Comparison of ENCODE assay signal across 1 cellular context in the genomic region with DNA sequence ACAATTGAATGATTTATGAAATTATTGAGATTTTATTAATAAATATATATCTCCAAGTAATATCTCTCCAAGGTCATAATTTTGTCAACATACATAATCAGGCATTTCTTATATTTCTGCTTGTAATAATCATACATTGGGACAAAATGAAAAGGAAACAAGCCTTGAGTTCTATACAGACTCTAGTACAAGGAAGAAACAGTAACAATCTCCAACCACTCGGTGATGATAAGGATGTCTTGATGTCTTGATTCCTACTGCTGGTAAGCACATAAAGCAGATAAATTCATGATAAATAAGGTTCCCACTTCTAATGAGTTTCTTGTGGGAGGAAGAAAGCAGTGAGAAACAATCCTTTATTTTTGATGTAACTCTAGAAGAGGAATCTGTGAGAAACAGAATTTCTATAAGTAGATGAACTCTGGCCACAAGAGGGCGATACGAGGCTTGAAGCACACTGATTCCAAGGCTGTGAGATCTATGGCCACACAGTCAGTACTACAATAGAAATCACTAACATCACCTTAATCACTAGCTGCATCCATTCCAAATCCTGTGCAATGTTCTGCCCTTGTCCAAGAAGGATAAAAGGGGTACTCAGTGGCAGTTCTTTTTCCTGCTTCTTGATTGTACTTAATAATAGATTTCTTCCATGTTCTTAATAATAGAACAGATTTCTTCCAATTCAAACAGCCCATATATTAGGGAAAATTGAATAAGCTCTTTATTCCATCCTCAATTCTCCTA.
TF ChIP-seq lines count a peak whose summit lies in the region.

No MANE protein-coding gene starts in this region.

TF ChIP-seq in H1, 55 proteins besides CTCF, POLR2A, EP300 and RAD21:
- TF ChIP-seq, protein P1, sequence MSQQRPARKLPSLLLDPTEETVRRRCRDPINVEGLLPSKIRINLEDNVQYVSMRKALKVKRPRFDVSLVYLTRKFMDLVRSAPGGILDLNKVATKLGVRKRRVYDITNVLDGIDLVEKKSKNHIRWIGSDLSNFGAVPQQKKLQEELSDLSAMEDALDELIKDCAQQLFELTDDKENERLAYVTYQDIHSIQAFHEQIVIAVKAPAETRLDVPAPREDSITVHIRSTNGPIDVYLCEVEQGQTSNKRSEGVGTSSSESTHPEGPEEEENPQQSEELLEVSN (IDR thresholded peaks at IDR 0.05) = no peak
- TF ChIP-seq FOSL1 (IDR thresholded peaks at IDR 0.05; ENCODE audit: insufficient read depth, low read depth, low read length) (no peak), TCF12 (IDR thresholded peaks at IDR 0.05; ENCODE audit: low read depth, low read length) (no peak), CHD1 (IDR thresholded peaks at IDR 0.05; ENCODE audit: low read depth, low read length) (no peak), CHD7 (IDR thresholded peaks at IDR 0.05; ENCODE audit: insufficient replicate concordance, low read length) (no peak), JUN (IDR thresholded peaks at IDR 0.05; ENCODE audit: low read depth, low read length) (no peak), HDAC6 (IDR thresholded peaks at IDR 0.05; ENCODE audit: low read depth, low read length) (no peak), NANOG (IDR thresholded peaks at IDR 0.05; ENCODE audit: insufficient read depth, low read depth, low read length, poor library complexity, severe bottlenecking) (no peak), EGR1 (IDR thresholded peaks at IDR 0.05; ENCODE audit: borderline replicate concordance, low read depth, low read length) (no peak), CBX5 (IDR thresholded peaks at IDR 0.05; ENCODE audit: low read depth, low read length) (no peak), MAFK (IDR thresholded peaks at IDR 0.05; ENCODE audit: low read depth, low read length) (no peak), POU5F1 (IDR thresholded peaks at IDR 0.05; ENCODE audit: low read depth, low read length) (no peak), TAF1 (IDR thresholded peaks at IDR 0.05; ENCODE audit: low read depth, low read length) (no peak), TAF7 (optimal IDR thresholded peaks at IDR 0.05; ENCODE audit: borderline replicate concordance, low read depth, low read length) (no peak), SRF (IDR thresholded peaks at IDR 0.05; ENCODE audit: low read depth, low read length) (no peak), SP2 (IDR thresholded peaks at IDR 0.05; ENCODE audit: low read length) (no peak), SUZ12 (IDR thresholded peaks at IDR 0.05; ENCODE audit: low read length) (no peak), BACH1 (IDR thresholded peaks at IDR 0.05; ENCODE audit: low read length) (no peak)
